Comparison of ENCODE assay signal across 11 cellular contexts in genomic region chr1:52580283-52580682, GRCh38. TPM values are rescaled to one million over a fixed set of nuclear protein-coding genes. Genes with fewer than 3 reads are reported as not detected.
"Had no signal": no experiment of that assay in that cellular context is flagged by ENCODE, and none has a peak within 500 bp of the region (broad histone marks: within the 10 kb centered on the region; RNA-seq: fewer than 3 reads in every experiment).

No MANE protein-coding gene starts in this region.

- H3K9me3 ChIP-seq: HAP-1 had no signal

- H2AFZ ChIP-seq: GM23248 had no signal

- ATAC-seq: HCT116 had no signal

- H3K9ac ChIP-seq: GM23248, KMS-11 had no signal

- H3K4me2 ChIP-seq: KMS-11 had no signal

- H3K4me1 ChIP-seq: HAP-1 had no signal

- H3K27ac ChIP-seq: GM23248, HL-60 had no signal

- DNase-seq: GM23248, GOT3, H7, HFFc6, KBM-7 had no signal

- H3K36me3 ChIP-seq: HAP-1 had no signal

- H3K4me3 ChIP-seq: GM23248, HAP-1 had no signal

RNA-seq across cellular contexts. Expression of gene GPX7, which starts 21.9 kb away (rescaled TPM):
- total RNA-seq: HT1080 had no signal

RNA-seq across cellular contexts. Expression of gene SHISAL2A, which starts 52.7 kb away (rescaled TPM):
- total RNA-seq: GM23248, H4, HFFc6, HT1080 had no signal
- polyA plus RNA-seq: GM23248 had no signal
